In the genomic region with DNA sequence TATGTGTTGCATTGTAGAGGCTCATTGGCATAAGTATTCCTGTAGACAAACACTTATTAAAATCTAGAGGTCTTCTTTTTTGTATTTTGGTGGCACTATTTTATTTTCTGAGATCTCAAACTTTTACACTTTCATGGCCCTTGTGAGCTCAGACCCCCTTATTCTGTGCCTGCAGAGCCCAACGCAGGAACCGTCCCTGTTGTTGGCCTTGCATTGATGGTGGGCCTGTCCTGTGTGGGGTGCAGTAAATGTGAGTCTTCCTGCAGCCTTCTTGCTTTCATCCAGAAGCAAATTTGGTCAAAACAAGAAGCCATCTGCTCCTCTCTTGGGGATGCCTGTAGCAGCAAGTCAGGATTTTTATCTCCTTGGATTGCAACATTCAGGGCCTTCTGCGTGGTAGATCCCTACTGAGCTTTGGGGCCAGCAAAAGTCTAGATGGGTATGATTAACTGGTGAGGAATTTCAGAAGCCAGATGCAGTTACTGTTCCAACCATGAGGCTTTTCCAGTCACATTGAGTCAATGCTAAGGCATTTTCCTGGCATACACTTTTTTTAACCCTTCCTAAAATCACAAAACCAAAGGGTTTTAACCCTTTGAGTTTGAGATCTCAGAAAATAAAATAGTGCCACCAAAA, we compare ENCODE assay signal across 9 cellular contexts. TPM values are rescaled to one million over a fixed set of nuclear protein-coding genes. Genes with fewer than 3 reads are reported as not detected.
A peak's percentile ranks its signal among the peaks of the same experiment; 100 is the strongest.
DNase-seq lines count a peak whose midpoint lies in the region; ATAC-seq and TF ChIP-seq lines count a peak whose summit lies in the region.
"Had no signal": no experiment of that assay in that cellular context is flagged by ENCODE, and none has a peak within 500 bp of the region (broad histone marks: within the 10 kb centered on the region; RNA-seq: fewer than 3 reads in every experiment).

No MANE protein-coding gene starts in this region.

- H3K27me3 Mint-ChIP-seq in glutamatergic neuron (ENCODE audit: unreplicated experiment), result peaks cover 19% of the 10 kb centered on the region
- no peaks in the 10 kb centered on the region for H3K27me3 Mint-ChIP-seq in stimulated activated naive B cell treated with anti-CD40 and anti-IgM and Interleukin-4, amounts not matched to agents 10 μg/mL and 1 μg/mL and 100 μg/mL, for 72 hours

- DNase-seq in HK-2 (ENCODE audit: unreplicated experiment) (peak; percentile 56), SW 1271 (lab: John Stamatoyannopoulos, UW) (peak; percentile 95 to 99), glutamatergic neuron (no peak), NK-92 (lab: John Stamatoyannopoulos, UW; ENCODE audit: unreplicated experiment) (no peak), NCI-H128 (lab: John Stamatoyannopoulos, UW; ENCODE audit: unreplicated experiment) (no peak)
- DNase-seq in stimulated activated naive B cell treated with anti-CD40 and anti-IgM and Interleukin-4, amounts not matched to agents 10 μg/mL and 1 μg/mL and 100 μg/mL, for 72 hours, result no peak
- DNase-seq: nucleus accumbens had no signal

- no peaks in the 10 kb centered on the region for H3K36me3 Mint-ChIP-seq in glutamatergic neuron (ENCODE audit: unreplicated experiment)
- peaks cover 29 to 59% of the 10 kb centered on the region in 2 donors for H3K36me3 Mint-ChIP-seq in stimulated activated naive B cell treated with anti-CD40 and anti-IgM and Interleukin-4, amounts not matched to agents 10 μg/mL and 1 μg/mL and 100 μg/mL, for 72 hours

- H3K4me3 Mint-ChIP-seq in glutamatergic neuron (ENCODE audit: unreplicated experiment), result peak overlapping the region; percentile 26
- H3K4me3 Mint-ChIP-seq in stimulated activated naive B cell treated with anti-CD40 and anti-IgM and Interleukin-4, amounts not matched to agents 10 μg/mL and 1 μg/mL and 100 μg/mL, for 72 hours, result no peak overlapping the region

- peaks cover 60% of the 10 kb centered on the region for H3K4me1 Mint-ChIP-seq in glutamatergic neuron (ENCODE audit: low read depth, unreplicated experiment)
- H3K4me1 Mint-ChIP-seq in stimulated activated naive B cell treated with anti-CD40 and anti-IgM and Interleukin-4, amounts not matched to agents 10 μg/mL and 1 μg/mL and 100 μg/mL, for 72 hours, result peaks cover 26 to 68% of the 10 kb centered on the region in 2 donors

- no peak for TF ChIP-seq CTCF in glutamatergic neuron (IDR thresholded peaks at IDR 0.05; ENCODE audit: partially characterized antibody, unreplicated experiment)

- peak overlapping the region; percentile 5 for H3K27ac Mint-ChIP-seq in glutamatergic neuron (ENCODE audit: unreplicated experiment)
- peak overlapping the region; percentile 69 for H3K27ac Mint-ChIP-seq in stimulated activated naive B cell treated with anti-CD40 and anti-IgM and Interleukin-4, amounts not matched to agents 10 μg/mL and 1 μg/mL and 100 μg/mL, for 72 hours

- no peak for ATAC-seq in stimulated activated naive B cell treated with anti-CD40 and anti-IgM and Interleukin-4, amounts not matched to agents 10 μg/mL and 1 μg/mL and 100 μg/mL, for 72 hours (replicated peaks)
- ATAC-seq in HG03520 (IDR thresholded peaks at IDR 0.05; ENCODE audit: unreplicated experiment) (no peak), HG02870 (IDR thresholded peaks at IDR 0.05; ENCODE audit: unreplicated experiment) (no peak)

- H3K9me3 Mint-ChIP-seq in glutamatergic neuron (ENCODE audit: unreplicated experiment), result peaks cover 12% of the 10 kb centered on the region
- peaks cover 0 to 2% of the 10 kb centered on the region in 2 donors for H3K9me3 Mint-ChIP-seq in stimulated activated naive B cell treated with anti-CD40 and anti-IgM and Interleukin-4, amounts not matched to agents 10 μg/mL and 1 μg/mL and 100 μg/mL, for 72 hours

RNA-seq across cellular contexts. Expression of gene BASP1, which starts 31.7 kb away (rescaled TPM):
- 832 TPM for total RNA-seq in glutamatergic neuron (ENCODE audit: unreplicated experiment)

Comparison
In these comparisons a context has a peak if more than half of its experiments do, and no peak if none do; other contexts are left out.
1. DNase-seq: peak in HK-2 (single experiment) and SW 1271 (2 of 2); none in glutamatergic neuron (single experiment), stimulated activated naive B cell treated with anti-CD40 and anti-IgM and Interleukin-4, amounts not matched to agents 10 μg/mL and 1 μg/mL and 100 μg/mL, for 72 hours (single experiment), NK-92 (single experiment) and NCI-H128 (single experiment).